8 cellular contexts compared by ENCODE assay signal in genomic region chr10:14604181-14605142, GRCh38.
DNase-seq lines count a peak whose midpoint lies in the region; ATAC-seq and TF ChIP-seq lines count a peak whose summit lies in the region.

No MANE protein-coding gene starts in this region.

- H3K9ac ChIP-seq in HUES48 (ENCODE audit: low read depth, low read length): no peak overlapping the region; the same call in 1 of the 2 replicates

- in situ Hi-C loops in transverse colon (cut with MboI; ENCODE audit: low pct_ligation_motif_present in 1 of 4, low pct_unique_long_range_greater_than_20kb in 1 of 4, low sequenced_read_pairs in 3 of 4): no loop called here

- peaks cover 5% of the 10 kb centered on the region; the same call in 1 of the 2 replicates for H3K36me3 ChIP-seq in HUES48 (ENCODE audit: control insufficient read depth, insufficient read depth, low read length)
- no peaks in the 10 kb centered on the region for H3K36me3 ChIP-seq in cardiac muscle cell
- H3K36me3 ChIP-seq in ovary: no peaks in the 10 kb centered on the region
- H3K36me3 ChIP-seq in transverse colon: no peaks in the 10 kb centered on the region

- ATAC-seq in activated naive CD8-positive, alpha-beta T cell treated with anti-CD3 and anti-CD28 coated beads, Interleukin-2, amount 50 U/mL, for 24 hours: peak; percentile 41

- H3K27me3 ChIP-seq in HUES48 (ENCODE audit: control insufficient read depth, insufficient read depth, low read length) (peaks cover 26% of the 10 kb centered on the region), cardiac muscle cell (peaks cover 5% of the 10 kb centered on the region), ovary (no peaks in the 10 kb centered on the region), transverse colon (no peaks in the 10 kb centered on the region)

- H3K4me1 ChIP-seq in HUES48 (ENCODE audit: control insufficient read depth, insufficient read depth, low read length) (peaks cover 24% of the 10 kb centered on the region), cardiac muscle cell (ENCODE audit: low read depth) (peaks cover 12% of the 10 kb centered on the region), ovary (ENCODE audit: insufficient read depth) (no peaks in the 10 kb centered on the region), transverse colon (peaks cover 6 to 33% (median 16%) of the 10 kb centered on the region in 4 donors)

- no peaks in the 10 kb centered on the region for H3K9me3 ChIP-seq in HUES48 (ENCODE audit: control insufficient read depth, insufficient read depth, low read length)
- no peaks in the 10 kb centered on the region for H3K9me3 ChIP-seq in cardiac muscle cell (ENCODE audit: low read depth)
- no peaks in the 10 kb centered on the region for H3K9me3 ChIP-seq in ovary
- no peaks in the 10 kb centered on the region for H3K9me3 ChIP-seq in transverse colon

- intact Hi-C loops in ovary (cut with DNase I) (no loop called here), transverse colon (cut with DNase I; ENCODE audit: low total_unique reads) (no loop called here)

- peaks cover 83% of the 10 kb centered on the region for H3K4me1 Mint-ChIP-seq in activated naive CD8-positive, alpha-beta T cell treated with anti-CD3 and anti-CD28 coated beads, Interleukin-2, amount 50 U/mL, for 24 hours

- TF ChIP-seq EP300 in ovary (IDR thresholded peaks at IDR 0.05) (no peak), transverse colon (IDR thresholded peaks at IDR 0.05; ENCODE audit: low read depth) (no peak)

- H3K27ac ChIP-seq in HUES48 (ENCODE audit: low read depth, low read length): no peak overlapping the region
- H3K27ac ChIP-seq in cardiac muscle cell: no peak overlapping the region
- H3K27ac ChIP-seq in ovary: peak overlapping the region; percentile 43 to 56
- H3K27ac ChIP-seq in transverse colon: peak overlapping the region; percentile 76 to 85 (median 82)

- TF ChIP-seq CTCF in GM20000 (IDR thresholded peaks at IDR 0.05; ENCODE audit: extremely low read depth, missing control alignments): no peak
- TF ChIP-seq CTCF in cardiac muscle cell (IDR thresholded peaks at IDR 0.05; ENCODE audit: low read depth, low read length): no peak
- no peak for TF ChIP-seq CTCF in ovary (IDR thresholded peaks at IDR 0.05)
- TF ChIP-seq CTCF in transverse colon (IDR thresholded peaks at IDR 0.05): peak in 1 of 5 experiments; percentile 11

- no peak for TF ChIP-seq POLR2A in ovary (IDR thresholded peaks at IDR 0.05)
- TF ChIP-seq POLR2A in transverse colon (IDR thresholded peaks at IDR 0.05): peak; percentile 70

- H3K4me3 ChIP-seq in HUES48 (ENCODE audit: low read depth, low read length) (peak overlapping the region; percentile 83), cardiac muscle cell (peak overlapping the region; percentile 36), ovary (peak overlapping the region; percentile 52), transverse colon (peak overlapping the region; percentile 68 to 84 (median 74))

- no peaks in the 10 kb centered on the region for H3K27me3 Mint-ChIP-seq in activated naive CD8-positive, alpha-beta T cell treated with anti-CD3 and anti-CD28 coated beads, Interleukin-2, amount 50 U/mL, for 24 hours

- peak overlapping the region; percentile 90 for H3K27ac Mint-ChIP-seq in activated naive CD8-positive, alpha-beta T cell treated with anti-CD3 and anti-CD28 coated beads, Interleukin-2, amount 50 U/mL, for 24 hours

- peak; percentile 49 for DNase-seq in COR-L47 (lab: John Stamatoyannopoulos, UW)
- peak; percentile 91 for DNase-seq in GM20000 (ENCODE audit: low spot score)
- peak; percentile 68 for DNase-seq in SK-N-DZ (ENCODE audit: low spot score)
- peak; percentile 76 for DNase-seq in activated naive CD8-positive, alpha-beta T cell treated with anti-CD3 and anti-CD28 coated beads, Interleukin-2, amount 50 U/mL, for 24 hours
- peak; percentile 90 for DNase-seq in cardiac muscle cell (ENCODE audit: low read depth in 1 of 2, low spot score in 1 of 2)
- DNase-seq in ovary: peak; percentile 78 to 89 (median 86)
- DNase-seq in transverse colon: peak; percentile 86

- H3K36me3 Mint-ChIP-seq in activated naive CD8-positive, alpha-beta T cell treated with anti-CD3 and anti-CD28 coated beads, Interleukin-2, amount 50 U/mL, for 24 hours (ENCODE audit: low read depth): peaks cover 32% of the 10 kb centered on the region

- H3K4me3 Mint-ChIP-seq in activated naive CD8-positive, alpha-beta T cell treated with anti-CD3 and anti-CD28 coated beads, Interleukin-2, amount 50 U/mL, for 24 hours: peak overlapping the region; percentile 92

- WGBS in ovary, 3 donors: 1% methylated on average over 39 to 94 of the region's 94 CpGs
- 1 to 3% methylated on average over 13 to 43 of the region's 94 CpGs for WGBS in transverse colon (ENCODE audit: low coverage in 1 of 2), 2 donors

- H3K9me3 Mint-ChIP-seq in activated naive CD8-positive, alpha-beta T cell treated with anti-CD3 and anti-CD28 coated beads, Interleukin-2, amount 50 U/mL, for 24 hours: peaks cover 12% of the 10 kb centered on the region

Comparison
In these comparisons a context has a peak if more than half of its experiments do, and no peak if none do; other contexts are left out.
1. H3K27ac ChIP-seq: peak in ovary (2 of 2) and transverse colon (4 of 4); none in HUES48 (single experiment) and cardiac muscle cell (single experiment).
2. Peak in every context shown above with its lines, with median percentiles within 50 percentile points of each other: DNase-seq and H3K4me3 ChIP-seq.